8 cellular contexts compared by ENCODE assay signal in genomic region chr15:95259513-95259912, GRCh38.
DNase-seq lines count a peak whose midpoint lies in the region; ATAC-seq and TF ChIP-seq lines count a peak whose summit lies in the region.

No MANE protein-coding gene starts in this region.

- H3K9me3 ChIP-seq in SJSA1 (replicated peaks) (no peaks in the 10 kb centered on the region), heart right ventricle (no peaks in the 10 kb centered on the region)

- H3K4me1 ChIP-seq in SJSA1 (replicated peaks) (peaks cover 30% of the 10 kb centered on the region), heart right ventricle (peaks cover 0 to 25% (median 11%) of the 10 kb centered on the region in 9 donors)

- no peaks in the 10 kb centered on the region for H3K27me3 ChIP-seq in SJSA1 (replicated peaks)
- peaks cover 0 to 16% (median 4%) of the 10 kb centered on the region in 7 donors for H3K27me3 ChIP-seq in heart right ventricle

- H3K36me3 ChIP-seq in SJSA1 (no peaks in the 10 kb centered on the region), heart right ventricle (no peaks in the 10 kb centered on the region)

- H3K4me3 ChIP-seq in SJSA1 (no peak overlapping the region), heart right ventricle (no peak overlapping the region)

- ATAC-seq in GM19463 (IDR thresholded peaks at IDR 0.05; ENCODE audit: unreplicated experiment), result peak; percentile 85
- peak in 7 of 8 donors; percentile 72 to 93 (median 83) for ATAC-seq in heart right ventricle
- ATAC-seq in GM19035 (IDR thresholded peaks at IDR 0.05; ENCODE audit: unreplicated experiment), result no peak

- intact Hi-C loops in heart right ventricle (cut with DNase I), result loop anchor here in 8 of 10 donors (1.0 to 10.0 kb wide), 7 partner anchors 95 to 1975 kb away; no protein-coding TSS in a partner anchor

- 7 to 10% methylated on average over 6 of the region's 6 CpGs for WGBS in heart right ventricle, 2 donors

- peak; percentile 67 to 90 (median 82) for TF ChIP-seq CTCF in heart right ventricle (IDR thresholded peaks at IDR 0.05)

- H3K27ac ChIP-seq in SJSA1, result no peak overlapping the region
- H3K27ac ChIP-seq in heart right ventricle, result peak overlapping the region in 7 of 10 donors; percentile 16 to 58 (median 41)

- DNase-seq in CD1c-positive myeloid dendritic cell (ENCODE audit: extremely low spot score) (peak; percentile 62), LoVo (ENCODE audit: low spot score) (peak; percentile 65), SJSA1 (ENCODE audit: low read depth in 1 of 2, low spot score in 2 of 2) (peak; percentile 68 to 71), heart right ventricle (peak; percentile 28 to 77), renal cortical epithelial cell (ENCODE audit: low read depth) (peak; percentile 67)
- DNase-seq in activated naive CD8-positive, alpha-beta T cell treated with anti-CD3 and anti-CD28 coated beads, Interleukin-2, amount 50 U/mL, for 16 hours (ENCODE audit: low read depth, low spot score), result peak; percentile 6

Comparison
In these comparisons a context has a peak if more than half of its experiments do, and no peak if none do; other contexts are left out.
1. DNase-seq: peak in every context shown above with its lines; median percentile 70 in SJSA1; 67 in renal cortical epithelial cell; 65 in LoVo; 62 in CD1c-positive myeloid dendritic cell; 52 in heart right ventricle; 6 in activated naive CD8-positive, alpha-beta T cell treated with anti-CD3 and anti-CD28 coated beads, Interleukin-2, amount 50 U/mL, for 16 hours.